In the genomic region with DNA sequence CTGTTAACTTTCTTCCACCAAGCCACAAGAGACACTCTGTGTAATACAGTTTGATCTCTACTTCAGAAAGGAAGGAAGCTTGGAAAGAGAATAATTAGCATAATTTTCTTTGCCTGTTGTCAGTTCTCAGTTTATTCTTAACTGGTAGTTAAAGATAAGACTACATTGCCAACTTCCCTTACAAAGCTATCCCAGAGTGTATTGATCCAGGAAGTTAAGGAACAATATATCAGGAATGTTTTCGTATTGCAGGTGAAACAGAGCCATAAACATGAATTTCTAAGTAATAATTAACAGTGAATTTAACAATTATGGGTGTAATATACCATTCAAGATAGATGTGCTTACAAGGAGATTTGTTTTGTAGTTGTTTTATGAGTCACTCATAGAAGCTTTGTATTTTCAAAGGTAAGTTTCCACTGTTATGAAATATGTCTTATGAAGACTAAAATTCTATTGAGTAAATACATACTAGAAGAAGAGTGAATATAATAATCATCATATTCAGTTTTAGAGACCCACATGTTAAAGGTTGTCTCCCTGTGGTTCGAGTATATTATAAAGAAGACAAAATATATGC, we compare ENCODE assay signal across 18 cellular contexts.
A peak's percentile ranks its signal among the peaks of the same experiment; 100 is the strongest.
DNase-seq lines count a peak whose midpoint lies in the region; ATAC-seq, FAIRE-seq and TF ChIP-seq lines count a peak whose summit lies in the region.
"Had no signal": no experiment of that assay in that cellular context is flagged by ENCODE, and none has a peak within 500 bp of the region (broad histone marks: within the 10 kb centered on the region; RNA-seq: fewer than 3 reads in every experiment).

No MANE protein-coding gene starts in this region.

- DNase-seq in A673 (ENCODE audit: low spot score) (peak; percentile 21), NCI-H146 treated with DMSO at 0.1 percent for 48 hours (lab: John Stamatoyannopoulos, UW; ENCODE audit: unreplicated experiment) (peak; percentile 26), pancreas (no peak), dedifferentiated amniotic fluid mesenchymal stem cell (ENCODE audit: extremely low spot score) (no peak), KBM-7 (no peak)
- DNase-seq: COR-L47, NCI-H1048, NCI-H1694 treated with DMSO at 0.1 percent for 48 hours, NCI-H345, NCI-H526 treated with DMSO at 0.1 percent for 48 hours had no signal

- in situ Hi-C loops in KBM-7 (cut with MboI; ENCODE audit: low pct_unique_long_range_greater_than_20kb, low sequenced_read_pairs) = no loop called here

- POLR2A ChIA-PET in A673 (lab: Charles Lee; ENCODE audit: low non-redundant PET) = no interaction called here

- no peaks in the 10 kb centered on the region for H3K27me3 ChIP-seq in A673 (replicated peaks; ENCODE audit: insufficient read depth, low read depth, low read length, poor library complexity)
- no peaks in the 10 kb centered on the region for H3K27me3 ChIP-seq in pancreas

- no peak for TF ChIP-seq CTCF in A673 (conservative IDR thresholded peaks at IDR 0.05; ENCODE audit: low read depth, low read length)
- no peak for TF ChIP-seq CTCF in pancreas (IDR thresholded peaks at IDR 0.05)

- H3K4me3 ChIP-seq in A673 (ENCODE audit: low read depth, low read length, poor library complexity, severe bottlenecking) (no peak overlapping the region), pancreas (no peak overlapping the region)
- H3K4me3 ChIP-seq: GM12878, HAP-1 had no signal

- CTCF ChIA-PET in A673 (lab: Charles Lee) = no interaction called here

- FAIRE-seq in pancreas (lab: Jason Lieb, UNC) = peak; percentile 87
- FAIRE-seq: GM12878, GM18507 had no signal

- H3K9me3 ChIP-seq in A673 (ENCODE audit: low read depth, low read length, poor library complexity, severe bottlenecking) (no peaks in the 10 kb centered on the region), pancreas (no peaks in the 10 kb centered on the region)
- H3K9me3 ChIP-seq: HAP-1 had no signal

- H3K4me1 ChIP-seq in A673 (ENCODE audit: insufficient read depth, low read length, poor library complexity, severe bottlenecking) (peaks cover 17% of the 10 kb centered on the region), pancreas (peaks cover 0 to 12% (median 12%) of the 10 kb centered on the region in 3 donors)

- peak; percentile 71 for ATAC-seq in esophagus mucosa
- ATAC-seq in pancreas = peak; percentile 62 to 82 (median 66)
- ATAC-seq in SK-N-SH treated with all-trans-retinoic acid at 6 μM for 48 hours = no peak
- ATAC-seq in HG03045 (IDR thresholded peaks at IDR 0.05; ENCODE audit: unreplicated experiment) = no peak
- ATAC-seq: GM12878 had no signal

- no TSS peak for BruUV-seq in A673 (replicated peaks; lab: Mats Ljungman, UMichigan)

- intact Hi-C loops in A673 (cut with micrococcal nuclease; ENCODE audit: unreplicated experiment) (no loop called here), pancreas (cut with DNase I) (no loop called here)

- H3K36me3 ChIP-seq in A673 (ENCODE audit: insufficient read depth, low read length, poor library complexity, severe bottlenecking) (no peaks in the 10 kb centered on the region), pancreas (no peaks in the 10 kb centered on the region)
- H3K36me3 ChIP-seq: HAP-1 had no signal

- H3K27ac ChIP-seq in A673 (ENCODE audit: low read depth, low read length, poor library complexity, severe bottlenecking) = peak overlapping the region; percentile 9
- peak overlapping the region in 2 of 4 donors; percentile 29 to 33 for H3K27ac ChIP-seq in pancreas
- H3K27ac ChIP-seq: C4-2B, RWPE1 had no signal

- 31 to 49% methylated on average over 2 of the region's 2 CpGs for WGBS in pancreas, 2 donors

TF ChIP-seq in SK-N-SH treated with all-trans-retinoic acid at 6 μM for 48 hours, 23 proteins besides CTCF, POLR2A, EP300 and RAD21:
- TF ChIP-seq RARB (CRISPR knock-in tag; IDR thresholded peaks at IDR 0.05) = no peak
- TF ChIP-seq, protein P1, sequence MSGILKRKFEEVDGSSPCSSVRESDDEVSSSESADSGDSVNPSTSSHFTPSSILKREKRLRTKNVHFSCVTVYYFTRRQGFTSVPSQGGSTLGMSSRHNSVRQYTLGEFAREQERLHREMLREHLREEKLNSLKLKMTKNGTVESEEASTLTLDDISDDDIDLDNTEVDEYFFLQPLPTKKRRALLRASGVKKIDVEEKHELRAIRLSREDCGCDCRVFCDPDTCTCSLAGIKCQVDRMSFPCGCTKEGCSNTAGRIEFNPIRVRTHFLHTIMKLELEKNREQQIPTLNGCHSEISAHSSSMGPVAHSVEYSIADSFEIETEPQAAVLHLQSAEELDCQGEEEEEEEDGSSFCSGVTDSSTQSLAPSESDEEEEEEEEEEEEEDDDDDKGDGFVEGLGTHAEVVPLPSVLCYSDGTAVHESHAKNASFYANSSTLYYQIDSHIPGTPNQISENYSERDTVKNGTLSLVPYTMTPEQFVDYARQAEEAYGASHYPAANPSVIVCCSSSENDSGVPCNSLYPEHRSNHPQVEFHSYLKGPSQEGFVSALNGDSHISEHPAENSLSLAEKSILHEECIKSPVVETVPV (CRISPR knock-in tag; IDR thresholded peaks at IDR 0.05) = no peak
- no peak for TF ChIP-seq CSDC2 (CRISPR knock-in tag; IDR thresholded peaks at IDR 0.05)
- TF ChIP-seq TSHZ2 (CRISPR knock-in tag; IDR thresholded peaks at IDR 0.05) = no peak
- no peak for TF ChIP-seq ZFP3 (CRISPR knock-in tag; IDR thresholded peaks at IDR 0.05)
- TF ChIP-seq SNAI2 (CRISPR knock-in tag; IDR thresholded peaks at IDR 0.05) = no peak
- TF ChIP-seq ZFP30 (CRISPR knock-in tag; IDR thresholded peaks at IDR 0.05) = no peak

Comparison
In these comparisons a context has a peak if more than half of its experiments do, and no peak if none do; other contexts are left out.
1. DNase-seq: peak in A673 (single experiment) and NCI-H146 treated with DMSO at 0.1 percent for 48 hours (single experiment); none in pancreas (0 of 6), dedifferentiated amniotic fluid mesenchymal stem cell (single experiment) and KBM-7 (single experiment).
2. ATAC-seq: peak in esophagus mucosa (single experiment) and pancreas (4 of 4); none in SK-N-SH treated with all-trans-retinoic acid at 6 μM for 48 hours (single experiment) and HG03045 (single experiment).